In genomic region chr17:7839199-7839889, GRCh38 we compare ENCODE assay signal across 9 cellular contexts. TPM values are rescaled to one million over a fixed set of nuclear protein-coding genes. Genes with fewer than 3 reads are reported as not detected.
DNase-seq lines count a peak whose midpoint lies in the region; ATAC-seq, FAIRE-seq and TF ChIP-seq lines count a peak whose summit lies in the region.
"Had no signal": no experiment of that assay in that cellular context is flagged by ENCODE, and none has a peak within 500 bp of the region (broad histone marks: within the 10 kb centered on the region; RNA-seq: fewer than 3 reads in every experiment).

No MANE protein-coding gene starts in this region.

- CTCF ChIA-PET in AG04450 (lab: Charles Lee), result interaction anchor here (0.6 kb wide), 1 partner anchor 24 kb away, joined by 3 read pairs; no protein-coding TSS in a partner anchor

- POLR2A ChIA-PET in AG04450 (lab: Yijun Ruan, JAX), result interaction anchor here (4.3 kb wide), 1 partner anchor 18 kb away, joined by 21 read pairs; the partner anchor contains the start of genes CYB5D1 and NAA38

- no peak for ATAC-seq in GM18858 (IDR thresholded peaks at IDR 0.05; ENCODE audit: unreplicated experiment)

- TF ChIP-seq CTCF in AG04450 (IDR thresholded peaks at IDR 0.05; ENCODE audit: low read depth, low read length) (no peak), bronchial epithelial cell (IDR thresholded peaks at IDR 0.05; ENCODE audit: insufficient read depth, low read length, severe bottlenecking) (no peak), D721Med (IDR thresholded peaks at IDR 0.05; ENCODE audit: insufficient read depth, missing control alignments) (no peak)

- H3K36me3 ChIP-seq in bronchial epithelial cell (ENCODE audit: control insufficient read depth, insufficient read depth, low read length) (peaks cover 5% of the 10 kb centered on the region), muscle layer of duodenum (ENCODE audit: control insufficient read depth in 1 of 2, insufficient read depth in 2 of 2, low read length in 2 of 2) (peaks cover 0 to 32% of the 10 kb centered on the region in 2 donors)

- H3K9me3 ChIP-seq in AG04450 (ENCODE audit: control insufficient read depth, insufficient read depth, low read length) (peaks cover 3% of the 10 kb centered on the region; the same call in 1 of the 2 replicates), muscle layer of duodenum (ENCODE audit: control insufficient read depth in 1 of 2, low read length in 2 of 2) (no peaks in the 10 kb centered on the region)

- peak; percentile 50 for FAIRE-seq in bronchial epithelial cell (lab: Jason Lieb, UNC)
- FAIRE-seq in D721Med (lab: Jason Lieb, UNC), result no peak
- no peak for FAIRE-seq in frontal cortex (lab: Jason Lieb, UNC)

- H3K4me1 ChIP-seq in muscle layer of duodenum (ENCODE audit: control insufficient read depth in 1 of 2, insufficient read depth in 2 of 2, low read length in 2 of 2), result peaks cover 37 to 46% of the 10 kb centered on the region in 2 donors

- H3K4me3 ChIP-seq in AG04450 (ENCODE audit: low read depth, low read length), result peak overlapping the region; percentile 84
- peak overlapping the region; percentile 23 for H3K4me3 ChIP-seq in bronchial epithelial cell (ENCODE audit: low read depth, low read length)
- peak overlapping the region; percentile 36 to 65 for H3K4me3 ChIP-seq in muscle layer of duodenum (ENCODE audit: low read depth in 1 of 2, low read length in 2 of 2)

- DNase-seq in AG04450 (ENCODE audit: low read depth, low spot score) (no peak), LoVo (ENCODE audit: low spot score) (peak; percentile 39), bronchial epithelial cell (ENCODE audit: low read depth) (peak; percentile 74), C1 segment of cervical spinal cord (lab: John Stamatoyannopoulos, UW) (no peak), D721Med (ENCODE audit: insufficient read length, low spot score) (no peak), frontal cortex (ENCODE audit: low spot score in 2 of 2) (no peak)
- DNase-seq: NCI-H2227 treated with DMSO at 0.1 percent for 48 hours had no signal

- peak overlapping the region; percentile 68 for H3K27ac ChIP-seq in AG04450 (ENCODE audit: low read depth, low read length)
- H3K27ac ChIP-seq in muscle layer of duodenum (ENCODE audit: low read length), result peak overlapping the region; percentile 81

- no peaks in the 10 kb centered on the region for H3K27me3 ChIP-seq in AG04450 (ENCODE audit: control insufficient read depth, insufficient read depth, low read length)
- no peaks in the 10 kb centered on the region for H3K27me3 ChIP-seq in bronchial epithelial cell (ENCODE audit: control insufficient read depth, insufficient read depth, low read length)
- no peaks in the 10 kb centered on the region for H3K27me3 ChIP-seq in muscle layer of duodenum (ENCODE audit: low read depth, low read length)

RNA-seq across cellular contexts. Expression of gene KDM6B, which starts 5.3 kb away (rescaled TPM):
- 2.0 and 2.4 TPM in 2 replicates for polyA plus RNA-seq in AG04450 (2011; rRNA removed)
- polyA minus RNA-seq in AG04450 (2011; rRNA and poly(A)+ RNA removed), result 15.3 and 16.4 TPM in 2 replicates
- total RNA-seq in bronchial epithelial cell (2.9 and 6.0 TPM in 2 replicates), frontal cortex (15.1 TPM)

RNA-seq across cellular contexts. Expression of gene TMEM88, which starts 15.5 kb away (rescaled TPM):
- 0.29 and 0.45 TPM in 2 replicates for polyA plus RNA-seq in AG04450 (2011; rRNA removed)
- polyA minus RNA-seq in AG04450 (2011; rRNA and poly(A)+ RNA removed), result 0.78 TPM in 1 of 2 replicates, not detected in the other
- total RNA-seq in bronchial epithelial cell (0.64 TPM in 1 of 2 replicates, not detected in the other), frontal cortex (1.2 TPM)

RNA-seq across cellular contexts. Expression of gene NAA38, which starts 18.0 kb away (rescaled TPM):
- 49.3 and 59.0 TPM in 2 replicates for polyA plus RNA-seq in AG04450 (2011; rRNA removed)
- polyA minus RNA-seq in AG04450 (2011; rRNA and poly(A)+ RNA removed), result 10.9 and 15.8 TPM in 2 replicates
- total RNA-seq in bronchial epithelial cell, result 36.6 and 47.5 TPM in 2 replicates
- 30.2 TPM for total RNA-seq in frontal cortex

RNA-seq across cellular contexts. Expression of gene CYB5D1, which starts 18.5 kb away (rescaled TPM):
- 6.9 and 8.1 TPM in 2 replicates for polyA plus RNA-seq in AG04450 (2011; rRNA removed)
- polyA minus RNA-seq in AG04450 (2011; rRNA and poly(A)+ RNA removed), result 5.3 and 8.7 TPM in 2 replicates
- total RNA-seq in bronchial epithelial cell (6.5 and 9.0 TPM in 2 replicates), frontal cortex (15.1 TPM)

RNA-seq across cellular contexts. Expression of gene CHD3, which starts 49.2 kb away (rescaled TPM):
- polyA plus RNA-seq in AG04450 (2011; rRNA removed), result 50.0 and 68.6 TPM in 2 replicates
- polyA minus RNA-seq in AG04450 (2011; rRNA and poly(A)+ RNA removed), result 155 and 187 TPM in 2 replicates
- total RNA-seq in bronchial epithelial cell (41.3 and 98.2 TPM in 2 replicates), frontal cortex (276 TPM)

Comparison
In these comparisons a context has a peak if more than half of its experiments do, and no peak if none do; other contexts are left out.
1. DNase-seq: peak in LoVo (single experiment) and bronchial epithelial cell (single experiment); none in AG04450 (single experiment), C1 segment of cervical spinal cord (0 of 14), D721Med (single experiment) and frontal cortex (0 of 2).
2. H3K4me3 ChIP-seq: peak in every context shown above with its lines; median percentile 84 in AG04450; 50 in muscle layer of duodenum; 23 in bronchial epithelial cell.